14 cellular contexts compared by ENCODE assay signal in genomic region chr1:224707849-224708725, GRCh38.
DNase-seq lines count a peak whose midpoint lies in the region; ATAC-seq and TF ChIP-seq lines count a peak whose summit lies in the region.
"Had no signal": no experiment of that assay in that cellular context is flagged by ENCODE, and none has a peak within 500 bp of the region (broad histone marks: within the 10 kb centered on the region; RNA-seq: fewer than 3 reads in every experiment).

No MANE protein-coding gene starts in this region.

- 56 to 65% methylated on average over 7 of the region's 7 CpGs for WGBS in testis, 2 donors

- no peaks in the 10 kb centered on the region for H3K27me3 ChIP-seq in SJSA1 (replicated peaks)
- no peaks in the 10 kb centered on the region for H3K27me3 ChIP-seq in testis

- TF ChIP-seq CTCF in testis (IDR thresholded peaks at IDR 0.05): no peak

- no peak overlapping the region for H3K4me3 Mint-ChIP-seq in activated CD4-positive, alpha-beta T cell treated with anti-CD3 and anti-CD28 coated beads, Interleukin-2, amount 10 ng/mL, durations not matched to agents 24 days and 14 days

- peaks cover 10% of the 10 kb centered on the region for H3K27me3 Mint-ChIP-seq in activated CD4-positive, alpha-beta T cell treated with anti-CD3 and anti-CD28 coated beads, Interleukin-2, amount 10 ng/mL, durations not matched to agents 24 days and 14 days

- H3K4me1 Mint-ChIP-seq in activated CD4-positive, alpha-beta T cell treated with anti-CD3 and anti-CD28 coated beads, Interleukin-2, amount 10 ng/mL, durations not matched to agents 24 days and 14 days: peaks cover 9% of the 10 kb centered on the region
- H3K4me1 Mint-ChIP-seq: naive B cell had no signal

- H3K36me3 Mint-ChIP-seq in activated CD4-positive, alpha-beta T cell treated with anti-CD3 and anti-CD28 coated beads, Interleukin-2, amount 10 ng/mL, durations not matched to agents 24 days and 14 days (ENCODE audit: low read depth): no peaks in the 10 kb centered on the region
- H3K36me3 Mint-ChIP-seq: naive B cell had no signal

- H3K9me3 Mint-ChIP-seq in activated CD4-positive, alpha-beta T cell treated with anti-CD3 and anti-CD28 coated beads, Interleukin-2, amount 10 ng/mL, durations not matched to agents 24 days and 14 days: no peaks in the 10 kb centered on the region

- no peak for TF ChIP-seq POLR2A in testis (IDR thresholded peaks at IDR 0.05)

- no peak for ATAC-seq in GM18868 (IDR thresholded peaks at IDR 0.05; ENCODE audit: unreplicated experiment)
- ATAC-seq: Right ventricle myocardium inferior had no signal

- peak overlapping the region; percentile 39 for H3K27ac Mint-ChIP-seq in activated CD4-positive, alpha-beta T cell treated with anti-CD3 and anti-CD28 coated beads, Interleukin-2, amount 10 ng/mL, durations not matched to agents 24 days and 14 days
- H3K27ac Mint-ChIP-seq: naive B cell had no signal

- peaks cover 15% of the 10 kb centered on the region for H3K4me1 ChIP-seq in SJSA1 (replicated peaks)
- H3K4me1 ChIP-seq in testis: no peaks in the 10 kb centered on the region
- H3K4me1 ChIP-seq: A549 had no signal

- H3K36me3 ChIP-seq in SJSA1 (no peaks in the 10 kb centered on the region), testis (ENCODE audit: low read depth, missing control alignments) (no peaks in the 10 kb centered on the region)

- H3K27ac ChIP-seq in SJSA1: peak overlapping the region; percentile 23
- no peak overlapping the region for H3K27ac ChIP-seq in testis
- H3K27ac ChIP-seq: A549 had no signal

- no peak for DNase-seq in activated CD4-positive, alpha-beta T cell treated with anti-CD3 and anti-CD28 coated beads, Interleukin-2, amount 10 ng/mL, durations not matched to agents 24 days and 14 days
- DNase-seq in activated CD4-positive, alpha-beta T cell treated with anti-CD3 and anti-CD28 coated beads, Interleukin-2, amount 50 U/mL, for 1 hour: no peak
- DNase-seq in SJSA1 (ENCODE audit: low read depth in 1 of 2, low spot score in 2 of 2) (peak; percentile 63 to 72), fibroblast of the conjunctiva (ENCODE audit: low read depth) (peak; percentile 48), testis (peak; percentile 16), globus pallidus (ENCODE audit: low spot score) (no peak)
- no peak for DNase-seq in stimulated activated CD4-positive, alpha-beta T cell treated with anti-CD3 and anti-CD28 coated beads, Interleukin-4, amount 100 ng/mL, for 1 hour
- DNase-seq: activated CD4-positive, alpha-beta T cell treated with anti-CD3 and anti-CD28 coated beads, Interleukin-2, amount 50 U/mL, for 4 hours; hippocampal formation; naive B cell; NCI-H2081 had no signal

- intact Hi-C loops in activated CD4-positive, alpha-beta T cell treated with anti-CD3 and anti-CD28 coated beads, Interleukin-2, amount 10 ng/mL, durations not matched to agents 24 days and 14 days (cut with micrococcal nuclease): no loop called here
- intact Hi-C loops in testis (cut with DNase I; ENCODE audit: low total_unique reads): no loop called here

- H3K4me3 ChIP-seq in SJSA1: no peak overlapping the region
- no peak overlapping the region for H3K4me3 ChIP-seq in testis
- H3K4me3 ChIP-seq: A549 had no signal

- H3K9me3 ChIP-seq in SJSA1 (replicated peaks) (no peaks in the 10 kb centered on the region), testis (no peaks in the 10 kb centered on the region)
- H3K9me3 ChIP-seq: A549 had no signal

Comparison
In these comparisons a context has a peak if more than half of its experiments do, and no peak if none do; other contexts are left out.
1. DNase-seq: peak in SJSA1 (2 of 2), fibroblast of the conjunctiva (single experiment) and testis (single experiment); none in activated CD4-positive, alpha-beta T cell treated with anti-CD3 and anti-CD28 coated beads, Interleukin-2, amount 10 ng/mL, durations not matched to agents 24 days and 14 days (single experiment), activated CD4-positive, alpha-beta T cell treated with anti-CD3 and anti-CD28 coated beads, Interleukin-2, amount 50 U/mL, for 1 hour (single experiment), globus pallidus (single experiment) and stimulated activated CD4-positive, alpha-beta T cell treated with anti-CD3 and anti-CD28 coated beads, Interleukin-4, amount 100 ng/mL, for 1 hour (single experiment).